1 cellular context compared by ENCODE assay signal in the genomic region with DNA sequence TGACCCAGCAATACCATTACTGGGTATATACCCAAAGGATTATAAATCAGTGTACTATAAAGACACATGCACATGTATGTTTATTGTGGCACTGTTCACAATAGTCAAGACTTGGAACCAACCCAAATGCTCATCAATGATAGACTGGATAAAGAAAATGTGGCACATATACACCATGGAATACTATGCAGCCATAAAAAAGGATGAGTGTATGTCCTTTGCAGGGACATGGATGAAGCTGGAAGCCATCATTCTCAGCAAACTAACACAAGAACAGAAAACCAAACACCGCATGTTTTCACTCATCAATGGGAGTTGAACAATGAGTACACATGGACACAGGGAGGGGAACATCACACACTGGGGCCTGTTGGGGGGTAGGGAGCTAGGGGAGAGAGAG.
TF ChIP-seq lines count a peak whose summit lies in the region.

No MANE protein-coding gene starts in this region.

TF ChIP-seq in HEK293, 187 proteins besides CTCF, POLR2A, EP300 and RAD21 (continued from another document):
- TF ChIP-seq ZNF280D (tag by site-specific recombination; IDR thresholded peaks at IDR 0.05) = 0 out of 2 replicates have a peak, but pooled peaks have one; percentile 49
TF ChIP-seq in HEK293: peak in this region for 2; not testable (repeated sequence) for 185.
